In genomic region chr6:105989178-105989577, GRCh38 we compare ENCODE assay signal across 11 cellular contexts.
"Had no signal": no experiment of that assay in that cellular context is flagged by ENCODE, and none has a peak within 500 bp of the region (broad histone marks: within the 10 kb centered on the region; RNA-seq: fewer than 3 reads in every experiment).

No MANE protein-coding gene starts in this region.

- H3K9me3 ChIP-seq: HAP-1 had no signal

- H3K4me3 ChIP-seq: GM23248, GM23338, HAP-1 had no signal

- H3K9ac ChIP-seq: GM23248 had no signal

- H2AFZ ChIP-seq: GM23248, GM23338 had no signal

- ATAC-seq: GM23338, HCT116 had no signal

- FAIRE-seq: H1, H54 had no signal

- H3K27ac ChIP-seq: GM23248 had no signal

- H3K9me3 Mint-ChIP-seq: GM23338, HFFc6 had no signal

- DNase-seq: GM23248, GOT3, H7, H9, HCEC 1CT, HFFc6 had no signal

- H3K27ac Mint-ChIP-seq: GM23338, H9, HFFc6 had no signal

- H3K4me3 Mint-ChIP-seq: GM23338, H9, HFFc6 had no signal

- H3K36me3 ChIP-seq: HAP-1 had no signal
